ENCODE assay signal across 26 cellular contexts in the genomic region with DNA sequence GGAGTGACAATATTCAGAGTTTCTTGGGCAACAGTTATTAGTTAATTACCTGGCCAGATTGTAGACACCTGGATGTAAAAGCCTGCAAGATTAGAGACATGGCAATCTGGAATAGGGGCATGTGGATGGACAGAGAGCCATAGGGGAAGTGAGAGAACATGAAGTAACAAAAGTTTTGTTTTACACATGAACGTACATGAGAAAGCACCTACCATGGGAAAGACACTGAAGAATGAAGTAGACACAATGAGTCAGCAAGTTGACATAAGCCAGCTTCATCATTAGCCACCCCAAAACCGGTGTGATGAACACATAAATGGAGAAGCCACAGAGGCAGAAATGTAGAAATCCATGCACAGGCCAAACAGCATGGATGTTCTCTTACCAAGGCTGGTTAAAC.
"Had no signal": no experiment of that assay in that cellular context is flagged by ENCODE, and none has a peak within 500 bp of the region (broad histone marks: within the 10 kb centered on the region; RNA-seq: fewer than 3 reads in every experiment).

No MANE protein-coding gene starts in this region.

- FAIRE-seq: endothelial cell of umbilical vein, frontal cortex, kidney had no signal

- DNase-seq: effector CD4-positive, alpha-beta T cell; endodermal cell; kidney; left colon; left ventricle myocardium superior; mesenchymal stem cell; midbrain; nucleus accumbens; ovary; sigmoid colon; stimulated activated CD4-positive, alpha-beta T cell treated with anti-CD3 and anti-CD28 coated beads, Interleukin-2, amount 100 ng/mL, for 24 hours; stimulated activated CD4-positive, alpha-beta T cell treated with anti-CD3 and anti-CD28 coated beads, Interleukin-4, amount 100 ng/mL, for 4 hours; stimulated activated naive B cell treated with anti-CD40 and anti-IgM and Interleukin-4, amounts not matched to agents 10 μg/mL and 1 μg/mL and 100 μg/mL, for 72 hours; stimulated activated naive CD8-positive, alpha-beta T cell treated with anti-CD3 and anti-CD28 coated beads, Interleukin-15, amount 100 ng/mL, for 72 hours; testis; upper lobe of right lung had no signal

- H3K27ac ChIP-seq: neural progenitor cell, ovary, right atrium auricular region, sigmoid colon, skin epidermis, testis, tibial nerve, upper lobe of right lung, vagina had no signal

- H2AFZ ChIP-seq: neural progenitor cell had no signal

- H3K9ac ChIP-seq: neural progenitor cell had no signal

- H3K9me3 ChIP-seq: ovary, testis, upper lobe of right lung had no signal

- H3K4me3 ChIP-seq: lung, neural progenitor cell, ovary, right atrium auricular region, sigmoid colon, skin epidermis, testis, tibial nerve, upper lobe of right lung, vagina had no signal

- ATAC-seq: esophagus mucosa; left colon; left ventricle myocardium superior; natural killer cell treated with Interleukin-12 subunit alpha and Interleukin-12 subunit beta and Interleukin-15 and Interleukin-18, amount 100 ng/mL, for 72 hours; stimulated activated naive B cell treated with anti-CD40 and anti-IgM and Interleukin-4, amounts not matched to agents 10 μg/mL and 1 μg/mL and 100 μg/mL, for 72 hours; stimulated activated naive CD8-positive, alpha-beta T cell treated with anti-CD3 and anti-CD28 coated beads, Interleukin-15, amount 100 ng/mL, for 72 hours; upper lobe of right lung had no signal

- H3K4me1 ChIP-seq: neural progenitor cell, right atrium auricular region, sigmoid colon, testis, tibial nerve, upper lobe of right lung, vagina had no signal

- H3K4me2 ChIP-seq: neural progenitor cell had no signal

- H3K36me3 ChIP-seq: neural progenitor cell, ovary, right atrium auricular region, sigmoid colon, tibial nerve, upper lobe of right lung, vagina had no signal

- H3K27me3 ChIP-seq: neural progenitor cell, ovary, right atrium auricular region, sigmoid colon, testis, tibial nerve, upper lobe of right lung, vagina had no signal
